In genomic region chr2:50723549-50723948, GRCh38 we compare ENCODE assay signal across 23 cellular contexts.
A peak's percentile ranks its signal among the peaks of the same experiment; 100 is the strongest.
DNase-seq lines count a peak whose midpoint lies in the region; ATAC-seq and TF ChIP-seq lines count a peak whose summit lies in the region.
"Had no signal": no experiment of that assay in that cellular context is flagged by ENCODE, and none has a peak within 500 bp of the region (broad histone marks: within the 10 kb centered on the region; RNA-seq: fewer than 3 reads in every experiment).

No MANE protein-coding gene starts in this region.

- H3K36me3 ChIP-seq in OCI-LY3 (replicated peaks; ENCODE audit: low read depth, low read length): no peaks in the 10 kb centered on the region
- no peaks in the 10 kb centered on the region for H3K36me3 ChIP-seq in testis (ENCODE audit: low read depth, missing control alignments)
- H3K36me3 ChIP-seq: HAP-1, MG63 had no signal

- no peak overlapping the region for H3K9ac ChIP-seq in OCI-LY3 (ENCODE audit: low read length)

- 48 to 69% methylated on average over 3 of the region's 3 CpGs for WGBS in testis, 2 donors

- intact Hi-C loops in testis (cut with DNase I; ENCODE audit: low total_unique reads) (no loop called here), left ventricle myocardium superior (cut with micrococcal nuclease) (no loop called here)

- TF ChIP-seq POLR2A in testis (IDR thresholded peaks at IDR 0.05): no peak

- peak; percentile 25 for DNase-seq in NCI-H1694 treated with DMSO at 0.1 percent for 48 hours (lab: John Stamatoyannopoulos, UW)
- no peak for DNase-seq in NCI-H1694 (lab: John Stamatoyannopoulos, UW)
- peak; percentile 28 for DNase-seq in globus pallidus (ENCODE audit: low spot score)
- peak; percentile 42 for DNase-seq in superior temporal gyrus (ENCODE audit: extremely low spot score)
- DNase-seq in testis: no peak
- no peak for DNase-seq in activated gamma-delta T cell (lab: John Stamatoyannopoulos, UW)
- DNase-seq in left ventricle myocardium superior: no peak
- DNase-seq: 8988T; CD8-positive, alpha-beta T cell; DND-41; MG63; NCI-H1436; NCI-H2029; NCI-H510A; NCI-H774; PC-3; Right ventricle myocardium superior; SW 1271 had no signal

- H3K27ac ChIP-seq in OCI-LY3 (ENCODE audit: low read length) (no peak overlapping the region), testis (no peak overlapping the region)
- H3K27ac ChIP-seq: HL-60 had no signal

- H3K4me3 ChIP-seq in OCI-LY3 (ENCODE audit: low read length) (no peak overlapping the region), testis (no peak overlapping the region)
- H3K4me3 ChIP-seq: HAP-1, K562, MG63 had no signal

- H4K20me1 ChIP-seq in OCI-LY3 (ENCODE audit: insufficient read depth, low read length): no peaks in the 10 kb centered on the region

- H3K4me1 ChIP-seq in OCI-LY3 (ENCODE audit: low read length) (no peaks in the 10 kb centered on the region), testis (no peaks in the 10 kb centered on the region)
- H3K4me1 ChIP-seq: HAP-1 had no signal

- TF ChIP-seq CTCF in OCI-LY3 (IDR thresholded peaks at IDR 0.05; ENCODE audit: low read depth, low read length): no peak
- no peak for TF ChIP-seq CTCF in testis (IDR thresholded peaks at IDR 0.05)

- ATAC-seq in left ventricle myocardium superior: no peak
- ATAC-seq: CD8-positive, alpha-beta T cell; HepG2; K562; PC-3 had no signal

- peak overlapping the region; percentile 67 for H2AFZ ChIP-seq in OCI-LY3 (ENCODE audit: low read depth, low read length)

- H3K9me3 ChIP-seq in OCI-LY3 (ENCODE audit: insufficient read depth, low read length) (no peaks in the 10 kb centered on the region), testis (no peaks in the 10 kb centered on the region)
- H3K9me3 ChIP-seq: HAP-1, MG63 had no signal

- H3K27me3 ChIP-seq in OCI-LY3 (ENCODE audit: low read depth, low read length) (no peaks in the 10 kb centered on the region), testis (no peaks in the 10 kb centered on the region)
- H3K27me3 ChIP-seq: MG63 had no signal

- H3K79me2 ChIP-seq in OCI-LY3 (ENCODE audit: low read length): no peaks in the 10 kb centered on the region

- H3K4me2 ChIP-seq in OCI-LY3 (ENCODE audit: low read length): no peak overlapping the region

Comparison
In these comparisons a context has a peak if more than half of its experiments do, and no peak if none do; other contexts are left out.
1. DNase-seq: peak in NCI-H1694 treated with DMSO at 0.1 percent for 48 hours (single experiment), globus pallidus (single experiment) and superior temporal gyrus (single experiment); none in NCI-H1694 (single experiment), testis (single experiment), activated gamma-delta T cell (single experiment) and left ventricle myocardium superior (single experiment).